In the genomic region with DNA sequence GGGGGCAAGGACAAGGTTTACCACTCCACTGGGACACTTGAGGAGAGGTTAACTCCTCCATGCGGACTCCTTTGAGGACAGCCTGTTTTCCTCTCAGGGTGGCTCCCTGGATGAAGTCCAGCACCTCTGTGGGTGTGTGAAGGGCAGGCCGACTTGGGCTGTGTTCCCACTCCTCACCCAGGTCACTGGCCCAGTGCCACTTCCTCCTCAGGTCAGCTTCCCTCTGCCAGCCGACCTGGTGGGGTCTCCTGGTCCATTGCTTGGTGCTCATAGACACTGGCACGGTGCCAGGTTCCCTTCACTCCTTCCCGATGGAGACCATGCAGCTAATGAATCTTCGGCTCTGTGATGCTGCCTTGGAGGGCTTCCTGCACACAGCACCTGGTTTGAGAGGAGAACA, we compare ENCODE assay signal across 24 cellular contexts.
"Had no signal": no experiment of that assay in that cellular context is flagged by ENCODE, and none has a peak within 500 bp of the region (broad histone marks: within the 10 kb centered on the region; RNA-seq: fewer than 3 reads in every experiment).

No MANE protein-coding gene starts in this region.

- H3K36me3 Mint-ChIP-seq: mesothelial cell of epicardium; naive B cell; natural killer cell; neural progenitor cell; stimulated activated effector memory CD8-positive, alpha-beta T cell treated with anti-CD3 and anti-CD28 coated beads, Interleukin-12 subunit alpha, Interleukin-12 subunit beta, amount 100 ng/mL, for 72 hours; type B pancreatic cell had no signal

- H3K4me2 ChIP-seq: hepatocyte, neural progenitor cell had no signal

- H3K27ac Mint-ChIP-seq: mesothelial cell of epicardium; naive B cell; natural killer cell; nephron progenitor cell; stimulated activated effector memory CD8-positive, alpha-beta T cell treated with anti-CD3 and anti-CD28 coated beads, Interleukin-12 subunit alpha, Interleukin-12 subunit beta, amount 100 ng/mL, for 72 hours; stimulated activated naive CD8-positive, alpha-beta T cell treated with anti-CD3 and anti-CD28 coated beads, Interleukin-15, amount 100 ng/mL, for 72 hours; type B pancreatic cell had no signal

- H3K36me3 ChIP-seq: left ventricle myocardium inferior, neural progenitor cell, pancreas, prostate gland, sigmoid colon, uterus had no signal

- H3K27me3 Mint-ChIP-seq: naive B cell had no signal

- DNase-seq: islet precursor cell; left ventricle myocardium inferior; mesendoderm; naive B cell; natural killer cell; nephron progenitor cell; retina; right cardiac atrium; sigmoid colon; small intestine; spleen; stimulated activated CD4-positive, alpha-beta T cell treated with anti-CD3 and anti-CD28 coated beads, Interleukin-4, amount 100 ng/mL, for 24 hours; stimulated activated naive CD4-positive, alpha-beta T cell treated with Interleukin-2 at 50 U/mL for 16 hours; stimulated activated naive CD8-positive, alpha-beta T cell treated with anti-CD3 and anti-CD28 coated beads, Interleukin-15, amount 100 ng/mL, for 72 hours had no signal

- H3K9me3 ChIP-seq: left ventricle myocardium inferior, pancreas, prostate gland, sigmoid colon, spleen, tibial nerve, uterus had no signal

- H3K27ac ChIP-seq: hepatocyte, left ventricle myocardium inferior, neural progenitor cell, pancreas, prostate gland, sigmoid colon, spleen, tibial nerve, uterus had no signal

- H3K9me3 Mint-ChIP-seq: natural killer cell; stimulated activated effector memory CD8-positive, alpha-beta T cell treated with anti-CD3 and anti-CD28 coated beads, Interleukin-12 subunit alpha, Interleukin-12 subunit beta, amount 100 ng/mL, for 72 hours; stimulated activated naive CD8-positive, alpha-beta T cell treated with anti-CD3 and anti-CD28 coated beads, Interleukin-15, amount 100 ng/mL, for 72 hours; type B pancreatic cell had no signal

- H3K9ac ChIP-seq: neural progenitor cell had no signal

- H3K4me3 ChIP-seq: hepatocyte, left ventricle myocardium inferior, lung, neural progenitor cell, pancreas, prostate gland, sigmoid colon, spleen, tibial nerve, uterus had no signal

- H2AFZ ChIP-seq: hepatocyte, neural progenitor cell had no signal

- H3K4me1 ChIP-seq: left ventricle myocardium inferior, neural progenitor cell, pancreas, prostate gland, sigmoid colon, spleen, tibial nerve, uterus had no signal

- H3K4me1 Mint-ChIP-seq: mesothelial cell of epicardium; naive B cell; natural killer cell; nephron progenitor cell; stimulated activated effector memory CD8-positive, alpha-beta T cell treated with anti-CD3 and anti-CD28 coated beads, Interleukin-12 subunit alpha, Interleukin-12 subunit beta, amount 100 ng/mL, for 72 hours; stimulated activated naive CD8-positive, alpha-beta T cell treated with anti-CD3 and anti-CD28 coated beads, Interleukin-15, amount 100 ng/mL, for 72 hours had no signal

- H3K27me3 ChIP-seq: hepatocyte, neural progenitor cell, pancreas, sigmoid colon, spleen, tibial nerve, uterus had no signal

- H3K4me3 Mint-ChIP-seq: mesothelial cell of epicardium; naive B cell; natural killer cell; nephron progenitor cell; neural progenitor cell; stimulated activated effector memory CD8-positive, alpha-beta T cell treated with anti-CD3 and anti-CD28 coated beads, Interleukin-12 subunit alpha, Interleukin-12 subunit beta, amount 100 ng/mL, for 72 hours; stimulated activated naive CD8-positive, alpha-beta T cell treated with anti-CD3 and anti-CD28 coated beads, Interleukin-15, amount 100 ng/mL, for 72 hours; type B pancreatic cell had no signal

- ATAC-seq: natural killer cell; pancreas; right cardiac atrium; stimulated activated effector memory CD8-positive, alpha-beta T cell treated with anti-CD3 and anti-CD28 coated beads, Interleukin-12 subunit alpha, Interleukin-12 subunit beta, amount 100 ng/mL, for 72 hours; stimulated activated naive CD8-positive, alpha-beta T cell treated with anti-CD3 and anti-CD28 coated beads, Interleukin-15, amount 100 ng/mL, for 72 hours had no signal
